ENCODE assay signal across 24 cellular contexts in the genomic region with DNA sequence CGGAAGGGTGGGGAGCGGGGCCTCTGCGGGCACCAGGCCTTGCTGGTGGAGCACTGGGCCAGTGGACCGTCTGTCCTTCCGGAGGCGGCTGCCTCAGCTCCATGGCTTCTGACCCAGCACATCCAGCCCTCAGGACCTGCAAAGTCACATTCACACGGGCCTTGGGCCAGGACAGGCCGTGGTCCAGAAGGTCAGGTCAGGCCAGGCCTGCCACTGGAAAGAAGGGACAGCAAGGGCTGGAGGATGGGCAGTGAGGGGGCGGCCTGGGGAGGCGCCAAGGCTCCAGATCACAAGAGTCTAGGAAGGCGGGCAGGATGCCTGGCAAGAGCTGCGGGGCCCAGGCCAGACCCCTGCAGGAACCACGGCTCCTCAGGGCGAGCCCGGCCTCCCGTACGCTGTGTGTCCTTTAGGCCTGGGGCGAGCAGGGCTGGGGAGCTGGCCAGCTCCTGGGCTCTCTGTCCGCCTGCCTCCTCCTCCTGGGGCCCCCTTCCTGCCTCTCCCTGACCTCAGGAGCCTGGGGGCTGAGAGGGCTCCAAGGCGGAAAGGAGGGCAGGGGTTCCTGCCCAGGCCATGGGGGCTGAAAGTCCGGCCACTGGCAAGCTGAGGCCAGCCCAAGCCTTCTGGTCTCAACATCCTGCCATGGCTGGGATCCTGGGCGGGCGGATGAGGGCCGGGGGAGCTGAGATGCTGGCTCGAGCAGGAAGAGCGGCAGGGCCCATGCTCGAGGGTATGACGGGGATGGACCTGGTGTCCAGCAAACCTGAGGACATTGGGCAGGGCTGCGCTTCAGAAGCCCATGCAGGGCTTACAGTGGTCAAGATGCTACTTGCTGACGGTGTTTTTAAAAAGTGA.
DNase-seq lines count a peak whose midpoint lies in the region; ATAC-seq and TF ChIP-seq lines count a peak whose summit lies in the region.
"Had no signal": no experiment of that assay in that cellular context is flagged by ENCODE, and none has a peak within 500 bp of the region (broad histone marks: within the 10 kb centered on the region; RNA-seq: fewer than 3 reads in every experiment).

No MANE protein-coding gene starts in this region.

- H3K27ac Mint-ChIP-seq in CD14-positive monocyte, result no peak overlapping the region
- H3K27ac Mint-ChIP-seq: activated T-helper 17 cell treated with anti-CD3 and anti-CD28 coated beads, Interleukin-2, amount 50 U/mL, for 72 hours; CD8-positive, alpha-beta T cell; T-helper 17 cell had no signal

- H3K79me1 ChIP-seq in neuronal stem cell (ENCODE audit: low read depth, low read length), result peaks cover 3% of the 10 kb centered on the region

- H3K27ac ChIP-seq in HUES64 (ENCODE audit: low read depth, low read length) (0 out of 2 replicates have a peak overlapping the region, but pooled peaks have one; percentile 30), neuronal stem cell (replicated peaks; ENCODE audit: low read length) (no peak overlapping the region), body of pancreas (no peak overlapping the region), ovary (no peak overlapping the region)
- H3K27ac ChIP-seq: dorsolateral prefrontal cortex, thyroid gland, VCaP had no signal

- no peak overlapping the region for H3K9ac ChIP-seq in HUES64 (ENCODE audit: low read depth, low read length)
- H3K9ac ChIP-seq in neuronal stem cell (ENCODE audit: low read depth, low read length, poor library complexity), result peak overlapping the region; percentile 79
- H3K9ac ChIP-seq: SK-N-SH had no signal

- peak overlapping the region; percentile 56 for H3K23ac ChIP-seq in neuronal stem cell (ENCODE audit: low read depth, low read length, poor library complexity)

- peaks cover 51 to 54% of the 10 kb centered on the region in 2 donors for H3K36me3 Mint-ChIP-seq in CD14-positive monocyte

- H2BK5ac ChIP-seq in neuronal stem cell (ENCODE audit: low read length), result peak overlapping the region; percentile 85

- no peaks in the 10 kb centered on the region for H3K9me3 Mint-ChIP-seq in CD14-positive monocyte
- H3K9me3 Mint-ChIP-seq: activated T-helper 17 cell treated with anti-CD3 and anti-CD28 coated beads, Interleukin-2, amount 50 U/mL, for 72 hours; CD8-positive, alpha-beta T cell; naive B cell; stimulated activated naive CD8-positive, alpha-beta T cell treated with anti-CD3 and anti-CD28 coated beads, Interleukin-15, amount 100 ng/mL, for 72 hours had no signal

- ATAC-seq in body of pancreas, result no peak
- ATAC-seq: activated T-helper 17 cell treated with anti-CD3 and anti-CD28 coated beads, Interleukin-2, amount 50 U/mL, for 72 hours; CD8-positive, alpha-beta T cell; stimulated activated naive CD8-positive, alpha-beta T cell treated with anti-CD3 and anti-CD28 coated beads, Interleukin-15, amount 100 ng/mL, for 72 hours; T-helper 17 cell had no signal

- H2BK120ac ChIP-seq in neuronal stem cell (ENCODE audit: low read depth, low read length), result no peak overlapping the region

- H2AK5ac ChIP-seq in neuronal stem cell (ENCODE audit: low read depth, low read length), result peak overlapping the region; percentile 72

- peak overlapping the region; percentile 82 for H3K18ac ChIP-seq in neuronal stem cell (ENCODE audit: low read length)

- H4K8ac ChIP-seq in neuronal stem cell (ENCODE audit: low read depth, low read length), result no peak overlapping the region

- H4K91ac ChIP-seq in neuronal stem cell (ENCODE audit: low read depth, low read length, poor library complexity), result no peak overlapping the region

- H3K9me3 ChIP-seq in HUES64 (ENCODE audit: insufficient read depth, low read depth, low read length) (no peaks in the 10 kb centered on the region), neuronal stem cell (replicated peaks in 1 of 2; ENCODE audit: control insufficient read depth in 2 of 2, insufficient read depth in 1 of 2, low read depth in 1 of 2, low read length in 2 of 2) (no peaks in the 10 kb centered on the region), body of pancreas (no peaks in the 10 kb centered on the region), ovary (no peaks in the 10 kb centered on the region)
- H3K9me3 ChIP-seq: SK-N-SH, thyroid gland had no signal

- H3K27me3 ChIP-seq in HUES64 (ENCODE audit: insufficient read depth, low read length) (no peaks in the 10 kb centered on the region), neuronal stem cell (ENCODE audit: control insufficient read depth in 3 of 3, insufficient read depth in 3 of 3, low read depth in 1 of 3, low read length in 3 of 3) (no peaks in the 10 kb centered on the region), body of pancreas (no peaks in the 10 kb centered on the region), ovary (no peaks in the 10 kb centered on the region)
- H3K27me3 ChIP-seq: dorsolateral prefrontal cortex, thyroid gland had no signal

- H3K36me3 ChIP-seq in HUES64 (ENCODE audit: insufficient read depth, low read length) (peaks cover 12% of the 10 kb centered on the region), neuronal stem cell (replicated peaks in 1 of 2; ENCODE audit: control insufficient read depth in 2 of 2, insufficient read depth in 2 of 2, low read length in 2 of 2) (peaks cover 5 to 14% of the 10 kb centered on the region in 2 donors), body of pancreas (replicated peaks in 1 of 2; ENCODE audit: insufficient read depth in 1 of 2, low read depth in 2 of 2) (no peaks in the 10 kb centered on the region), ovary (no peaks in the 10 kb centered on the region)

- H3K4me1 ChIP-seq in HUES64 (ENCODE audit: insufficient read depth, low read length), result no peaks in the 10 kb centered on the region
- H3K4me1 ChIP-seq in neuronal stem cell (ENCODE audit: control insufficient read depth in 2 of 2, insufficient read depth in 1 of 2, low read depth in 1 of 2, low read length in 2 of 2), result peaks cover 0 to 8% of the 10 kb centered on the region in 2 donors
- H3K4me1 ChIP-seq in body of pancreas, result no peaks in the 10 kb centered on the region
- no peaks in the 10 kb centered on the region for H3K4me1 ChIP-seq in ovary (ENCODE audit: insufficient read depth)
- H3K4me1 ChIP-seq: thyroid gland had no signal

- H3K4me1 Mint-ChIP-seq in CD14-positive monocyte, result no peaks in the 10 kb centered on the region
- H3K4me1 Mint-ChIP-seq: activated T-helper 17 cell treated with anti-CD3 and anti-CD28 coated beads, Interleukin-2, amount 50 U/mL, for 72 hours; stimulated activated naive CD8-positive, alpha-beta T cell treated with anti-CD3 and anti-CD28 coated beads, Interleukin-15, amount 100 ng/mL, for 72 hours had no signal

- H3K4ac ChIP-seq in neuronal stem cell (ENCODE audit: low read length), result no peak overlapping the region

- TF ChIP-seq EP300 in ovary (IDR thresholded peaks at IDR 0.05), result no peak

- H3K4me2 ChIP-seq in neuronal stem cell (ENCODE audit: insufficient read depth, low read length, poor library complexity, severe bottlenecking), result no peak overlapping the region
- H3K4me2 ChIP-seq: SK-N-SH had no signal

- no peak overlapping the region for H2AFZ ChIP-seq in neuronal stem cell (ENCODE audit: low read length)

- H3K4me3 ChIP-seq in HUES64 (ENCODE audit: low read length), result no peak overlapping the region
- no peak overlapping the region for H3K4me3 ChIP-seq in neuronal stem cell (ENCODE audit: low read length in 2 of 2)
- no peak overlapping the region for H3K4me3 ChIP-seq in body of pancreas
- no peak overlapping the region for H3K4me3 ChIP-seq in ovary
- H3K4me3 ChIP-seq: dorsolateral prefrontal cortex, thyroid gland had no signal

- no peak overlapping the region for H3K4me3 Mint-ChIP-seq in CD14-positive monocyte
- H3K4me3 Mint-ChIP-seq: activated T-helper 17 cell treated with anti-CD3 and anti-CD28 coated beads, Interleukin-2, amount 50 U/mL, for 72 hours; CD8-positive, alpha-beta T cell; naive B cell; stimulated activated naive CD8-positive, alpha-beta T cell treated with anti-CD3 and anti-CD28 coated beads, Interleukin-15, amount 100 ng/mL, for 72 hours; T-helper 17 cell had no signal

- no peaks in the 10 kb centered on the region for H3K27me3 Mint-ChIP-seq in CD14-positive monocyte (ENCODE audit: low read depth in 3 of 3)
- H3K27me3 Mint-ChIP-seq: activated T-helper 17 cell treated with anti-CD3 and anti-CD28 coated beads, Interleukin-2, amount 50 U/mL, for 72 hours; naive B cell; stimulated activated naive CD8-positive, alpha-beta T cell treated with anti-CD3 and anti-CD28 coated beads, Interleukin-15, amount 100 ng/mL, for 72 hours; T-helper 17 cell had no signal

- intact Hi-C loops in CD14-positive monocyte (cut with micrococcal nuclease) (no loop called here), cardiac septum (cut with DNase I) (no loop called here), body of pancreas (cut with DNase I) (no loop called here), ovary (cut with DNase I) (no loop called here)

- DNase-seq in CD14-positive monocyte (ENCODE audit: low spot score) (peak; percentile 43), cardiac septum (ENCODE audit: low spot score) (peak; percentile 86), neuronal stem cell (ENCODE audit: low spot score) (no peak), body of pancreas (no peak), NCI-H2081 treated with DMSO at 0.1 percent for 48 hours (lab: John Stamatoyannopoulos, UW) (no peak), ovary (no peak)
- DNase-seq in activated CD8-positive, alpha-beta memory T cell treated with anti-CD3 and anti-CD28 coated beads for 24 hours, result no peak
- DNase-seq: dorsolateral prefrontal cortex; HCEC 1CT; naive B cell; NCI-H1436; NCI-H510A treated with DMSO at 0.1 percent for 48 hours; NK-92 treated with Interleukin-12 subunit alpha and Interleukin-12 subunit beta, amount 100 ng/mL, for 24 hours; occipital lobe; retina; SK-N-SH; stimulated activated CD4-positive, alpha-beta T cell treated with anti-CD3 and anti-CD28 coated beads, Interleukin-4, amount 100 ng/mL, for 4 hours; stimulated activated naive CD8-positive, alpha-beta T cell treated with anti-CD3 and anti-CD28 coated beads, Interleukin-15, amount 100 ng/mL, for 72 hours; T-helper 17 cell; thyroid gland had no signal

- H2BK15ac ChIP-seq in neuronal stem cell (ENCODE audit: low read length), result no peak overlapping the region

- TF ChIP-seq CTCF in CD14-positive monocyte (IDR thresholded peaks at IDR 0.05) (no peak), body of pancreas (IDR thresholded peaks at IDR 0.05) (no peak), ovary (IDR thresholded peaks at IDR 0.05) (no peak)

- peak overlapping the region; percentile 43 for H2BK12ac ChIP-seq in neuronal stem cell (ENCODE audit: low read length)

- WGBS in HUES64, result 96% methylated on average over 30 of the region's 30 CpGs
- no CpG with 5 or more reads among the region's 30 CpGs for WGBS in neuronal stem cell (ENCODE audit: extremely low coverage in 2 of 2, insufficient read length in 2 of 2, insufficient replicate concordance in 1 of 2), 2 donors
- WGBS in body of pancreas, 2 donors, result 86 to 93% methylated on average over 19 to 22 of the region's 30 CpGs
- WGBS in ovary, 3 donors, result 91 to 94% (median 92%) methylated on average over 30 of the region's 30 CpGs

- peak overlapping the region; percentile 97 for H3K14ac ChIP-seq in neuronal stem cell (ENCODE audit: low read length)

- TF ChIP-seq POLR2A in body of pancreas (IDR thresholded peaks at IDR 0.05), result no peak
- no peak for TF ChIP-seq POLR2A in ovary (IDR thresholded peaks at IDR 0.05)

Comparison
In these comparisons a context has a peak if more than half of its experiments do, and no peak if none do; other contexts are left out.
1. DNase-seq: peak in CD14-positive monocyte (single experiment) and cardiac septum (single experiment); none in neuronal stem cell (single experiment), body of pancreas (0 of 4), NCI-H2081 treated with DMSO at 0.1 percent for 48 hours (single experiment), activated CD8-positive, alpha-beta memory T cell treated with anti-CD3 and anti-CD28 coated beads for 24 hours (single experiment) and ovary (0 of 5).